ENCODE assay signal across 2 cellular contexts in genomic region chr6:157206359-157206815, GRCh38.
TF ChIP-seq lines count a peak whose summit lies in the region.

No MANE protein-coding gene starts in this region.

TF ChIP-seq in HEK293, 187 proteins besides CTCF, POLR2A, EP300 and RAD21:
- TF ChIP-seq SCRT1 (tag by site-specific recombination; IDR thresholded peaks at IDR 0.05; ENCODE audit: borderline replicate concordance), result peak; percentile 26; the same call in 1 of the 2 replicates
- TF ChIP-seq ZNF555 (tag by site-specific recombination; conservative IDR thresholded peaks at IDR 0.05), result no peak
- TF ChIP-seq KLF1 (tag by site-specific recombination; IDR thresholded peaks at IDR 0.05), result no peak
- no peak for TF ChIP-seq ZNF776 (tag by site-specific recombination; IDR thresholded peaks at IDR 0.05; ENCODE audit: borderline replicate concordance)
- TF ChIP-seq GLIS2 (tag by site-specific recombination; IDR thresholded peaks at IDR 0.05), result no peak
- TF ChIP-seq SCRT2 (tag by site-specific recombination; IDR thresholded peaks at IDR 0.05), result peak; percentile 52; the same call in 1 of the 2 replicates

TF ChIP-seq in H1, 55 proteins besides CTCF, POLR2A, EP300 and RAD21:
- no peak for TF ChIP-seq E2F6 (IDR thresholded peaks at IDR 0.05)
- TF ChIP-seq RFX5 (IDR thresholded peaks at IDR 0.05; ENCODE audit: borderline replicate concordance, low read depth, low read length), result no peak
- no peak for TF ChIP-seq TBP (IDR thresholded peaks at IDR 0.05; ENCODE audit: low read depth, low read length)
- no peak for TF ChIP-seq SAP30 (IDR thresholded peaks at IDR 0.05; ENCODE audit: insufficient read depth, insufficient replicate concordance, low read length)
- TF ChIP-seq PHF8 (conservative IDR thresholded peaks at IDR 0.05; ENCODE audit: low read depth, low read length), result no peak
- no peak for TF ChIP-seq ZNF274 (IDR thresholded peaks at IDR 0.05; ENCODE audit: borderline replicate concordance, extremely low read depth, low read length)
- TF ChIP-seq CBX8 (IDR thresholded peaks at IDR 0.05; ENCODE audit: borderline replicate concordance, low read depth, low read length), result no peak
- TF ChIP-seq TCF12 (IDR thresholded peaks at IDR 0.05; ENCODE audit: low read depth, low read length), result no peak
- no peak for TF ChIP-seq BCL11A (IDR thresholded peaks at IDR 0.05; ENCODE audit: low read depth in 2 of 2, low read length in 2 of 2)
- TF ChIP-seq CREB1 (IDR thresholded peaks at IDR 0.05), result no peak
- TF ChIP-seq GTF2F1 (IDR thresholded peaks at IDR 0.05; ENCODE audit: borderline replicate concordance, low read depth, low read length), result no peak
- TF ChIP-seq ATF2 (IDR thresholded peaks at IDR 0.05; ENCODE audit: low read length), result no peak
- no peak for TF ChIP-seq NANOG (IDR thresholded peaks at IDR 0.05; ENCODE audit: insufficient read depth, low read depth, low read length, poor library complexity, severe bottlenecking)
- TF ChIP-seq BACH1 (IDR thresholded peaks at IDR 0.05; ENCODE audit: low read length), result no peak
